Comparison of ENCODE assay signal across 18 cellular contexts in the genomic region with DNA sequence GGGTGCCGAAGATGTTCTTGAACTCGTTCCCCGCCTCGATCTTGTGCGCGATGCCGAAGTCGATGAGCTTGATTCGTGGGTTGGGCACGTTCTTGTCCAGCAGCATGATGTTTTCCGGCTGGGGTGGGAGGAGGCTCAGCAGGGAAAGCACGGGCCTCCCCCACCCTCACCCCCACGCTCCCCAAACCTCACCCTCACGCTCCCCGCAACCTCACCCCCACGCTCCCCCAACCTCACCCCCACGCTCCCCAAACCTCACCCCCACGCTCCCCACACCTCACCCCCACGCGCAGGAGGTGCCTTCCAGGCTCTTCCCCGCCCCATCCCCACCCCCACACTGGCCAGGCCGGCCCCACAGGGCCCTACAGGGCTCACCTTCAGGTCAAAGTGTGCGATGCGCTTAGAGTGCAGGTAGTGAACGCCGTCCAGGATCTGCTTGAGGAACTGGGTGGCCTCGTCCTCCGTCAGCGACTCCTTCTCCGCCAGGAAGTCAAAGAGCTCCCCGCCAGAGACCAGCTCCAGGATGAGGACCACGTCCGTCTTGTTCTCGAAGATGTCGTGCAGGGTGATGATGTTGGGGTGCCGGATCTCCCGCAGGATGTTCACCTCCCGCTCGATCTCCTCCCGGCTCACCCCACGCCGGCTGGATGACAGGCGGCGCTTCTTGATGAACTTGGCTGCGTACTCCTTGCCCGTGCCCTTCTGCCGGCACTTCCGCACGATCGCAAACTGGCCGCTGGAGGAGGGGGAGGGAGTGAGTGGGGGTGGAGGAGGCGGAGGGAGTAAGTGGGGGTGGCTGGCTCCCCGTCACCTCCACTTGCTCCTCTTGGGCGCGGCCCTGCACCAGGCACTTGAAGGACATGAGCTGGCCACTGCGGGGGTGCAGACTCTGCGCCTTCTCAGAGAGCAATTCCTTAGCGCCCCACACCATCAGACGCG. TPM values are rescaled to one million over a fixed set of nuclear protein-coding genes. Genes with fewer than 3 reads are reported as not detected.
DNase-seq lines count a peak whose midpoint lies in the region; ATAC-seq and TF ChIP-seq lines count a peak whose summit lies in the region.
"Had no signal": no experiment of that assay in that cellular context is flagged by ENCODE, and none has a peak within 500 bp of the region (broad histone marks: within the 10 kb centered on the region; RNA-seq: fewer than 3 reads in every experiment).

No MANE protein-coding gene starts in this region.

- H3K36me3 ChIP-seq in right atrium auricular region, result peaks cover 93% of the 10 kb centered on the region
- peaks cover 10 to 98% (median 74%) of the 10 kb centered on the region in 9 donors for H3K36me3 ChIP-seq in heart right ventricle
- H3K36me3 ChIP-seq in esophagus muscularis mucosa, result peaks cover 57 to 92% (median 84%) of the 10 kb centered on the region in 4 donors
- H3K36me3 ChIP-seq in ovary, result no peaks in the 10 kb centered on the region
- H3K36me3 ChIP-seq in transverse colon, result peaks cover 0 to 50% (median 24%) of the 10 kb centered on the region in 4 donors

- TF ChIP-seq POLR2A in esophagus muscularis mucosa (IDR thresholded peaks at IDR 0.05; ENCODE audit: low read depth) (no peak), ovary (IDR thresholded peaks at IDR 0.05) (no peak), transverse colon (IDR thresholded peaks at IDR 0.05) (no peak)

- TF ChIP-seq EP300 in esophagus muscularis mucosa (IDR thresholded peaks at IDR 0.05) (no peak), ovary (IDR thresholded peaks at IDR 0.05) (no peak), transverse colon (IDR thresholded peaks at IDR 0.05; ENCODE audit: low read depth) (no peak)

- 84 to 85% methylated on average over 58 to 60 of the region's 60 CpGs for WGBS in heart right ventricle, 2 donors
- WGBS in esophagus muscularis mucosa, result 85% methylated on average over 30 of the region's 60 CpGs
- WGBS in ovary, 3 donors, result 71 to 76% (median 75%) methylated on average over 60 of the region's 60 CpGs
- 95% methylated on average over 48 of the region's 60 CpGs; no CpG with 5 or more reads in 1 of the 2 donors for WGBS in transverse colon (ENCODE audit: low coverage in 1 of 2), 2 donors

- in situ Hi-C loops in transverse colon (cut with MboI; ENCODE audit: low pct_ligation_motif_present in 1 of 4, low pct_unique_long_range_greater_than_20kb in 1 of 4, low sequenced_read_pairs in 3 of 4), result no loop called here

- H3K27ac ChIP-seq in right atrium auricular region, result peak overlapping the region; percentile 99 to 100
- peak overlapping the region in 5 of 10 donors; percentile 4 to 99 (median 14) for H3K27ac ChIP-seq in heart right ventricle
- H3K27ac ChIP-seq in esophagus muscularis mucosa (replicated peaks in 1 of 4), result peak overlapping the region; percentile 99 to 100 (median 100)
- H3K27ac ChIP-seq in ovary, result no peak overlapping the region
- H3K27ac ChIP-seq in transverse colon, result peak overlapping the region in 3 of 4 donors; percentile 26 to 99 (median 98)
- H3K27ac ChIP-seq: BLaER1 had no signal

- no peak overlapping the region for H3K4me3 ChIP-seq in right atrium auricular region
- no peak overlapping the region for H3K4me3 ChIP-seq in heart right ventricle
- H3K4me3 ChIP-seq in esophagus muscularis mucosa, result no peak overlapping the region
- H3K4me3 ChIP-seq in ovary, result no peak overlapping the region
- no peak overlapping the region for H3K4me3 ChIP-seq in transverse colon
- H3K4me3 ChIP-seq: BLaER1, MG63 had no signal

- H3K27me3 ChIP-seq in right atrium auricular region (no peaks in the 10 kb centered on the region), heart right ventricle (no peaks in the 10 kb centered on the region), esophagus muscularis mucosa (no peaks in the 10 kb centered on the region), ovary (no peaks in the 10 kb centered on the region), transverse colon (no peaks in the 10 kb centered on the region)
- H3K27me3 ChIP-seq: BLaER1, MG63 had no signal

- H3K9me3 ChIP-seq in right atrium auricular region, result no peaks in the 10 kb centered on the region
- H3K9me3 ChIP-seq in heart right ventricle, result no peaks in the 10 kb centered on the region
- H3K9me3 ChIP-seq in esophagus muscularis mucosa, result no peaks in the 10 kb centered on the region
- no peaks in the 10 kb centered on the region for H3K9me3 ChIP-seq in ovary
- no peaks in the 10 kb centered on the region for H3K9me3 ChIP-seq in transverse colon
- H3K9me3 ChIP-seq: BLaER1, MG63 had no signal

- intact Hi-C loops in heart right ventricle (cut with DNase I) (no loop called here), esophagus muscularis mucosa (cut with DNase I) (no loop called here), ovary (cut with DNase I) (no loop called here), transverse colon (cut with DNase I; ENCODE audit: low total_unique reads) (no loop called here)

- no peak for ATAC-seq in heart right ventricle
- ATAC-seq in HG02588 (IDR thresholded peaks at IDR 0.05; ENCODE audit: unreplicated experiment), result no peak
- ATAC-seq in HG02798 (IDR thresholded peaks at IDR 0.05; ENCODE audit: poor library complexity, unreplicated experiment), result no peak
- ATAC-seq: PC-3 had no signal

- DNase-seq in right atrium auricular region (ENCODE audit: low spot score) (no peak), heart right ventricle (no peak), esophagus muscularis mucosa (ENCODE audit: extremely low spot score) (no peak), ovary (peak in 3 of 5 donors; percentile 28 to 44 (median 34)), transverse colon (no peak), glomerular visceral epithelial cell (ENCODE audit: extremely low spot score) (no peak)
- DNase-seq: CD8-positive, alpha-beta memory T cell; Karpas-422; MG63; NCI-H1092; NCI-H146; NCI-H2081; NCI-H748 treated with DMSO at 0.1 percent for 48 hours; PC-3 had no signal

- TF ChIP-seq CTCF in right atrium auricular region (IDR thresholded peaks at IDR 0.05) (no peak), heart right ventricle (IDR thresholded peaks at IDR 0.05) (no peak), esophagus muscularis mucosa (IDR thresholded peaks at IDR 0.05) (no peak), ovary (IDR thresholded peaks at IDR 0.05) (no peak), transverse colon (IDR thresholded peaks at IDR 0.05) (no peak)

- peaks cover 0 to 65% of the 10 kb centered on the region in 2 donors for H3K4me1 ChIP-seq in right atrium auricular region
- peaks cover 29 to 62% (median 42%) of the 10 kb centered on the region in 9 donors for H3K4me1 ChIP-seq in heart right ventricle
- peaks cover 41 to 60% (median 52%) of the 10 kb centered on the region in 4 donors for H3K4me1 ChIP-seq in esophagus muscularis mucosa
- peaks cover 11% of the 10 kb centered on the region for H3K4me1 ChIP-seq in ovary (ENCODE audit: insufficient read depth)
- peaks cover 38 to 44% (median 42%) of the 10 kb centered on the region in 4 donors for H3K4me1 ChIP-seq in transverse colon

RNA-seq across cellular contexts. Expression of gene DAPK3, which starts 6.4 kb away (rescaled TPM):
- total RNA-seq in right atrium auricular region, result 100 to 1,000 TPM in 1 of 2 donors, 10 to 100 TPM in 1; 46.2 to 202 TPM
- total RNA-seq in heart right ventricle, result 100 to 1,000 TPM in 5 of 10 donors, 10 to 100 TPM in 5; 72.5 to 222 (median 99.5) TPM
- polyA plus RNA-seq in heart right ventricle, result 100 to 1,000 TPM; 140 to 214 TPM
- 100 to 1,000 TPM; 140 to 226 (median 212) TPM for total RNA-seq in esophagus muscularis mucosa
- 100 to 1,000 TPM in 1 of 7 donors, 10 to 100 TPM in 6; 46.3 to 101 (median 57.0) TPM for total RNA-seq in ovary
- polyA plus RNA-seq in ovary, result 10 to 100 TPM in 1 of 2 donors, 1 to 10 TPM in 1; 8.3 to 66.5 TPM
- total RNA-seq in transverse colon, result 10 to 100 TPM; 54.6 to 89.0 (median 82.3) TPM

RNA-seq across cellular contexts. Expression of gene EEF2, which starts 20.7 kb away (rescaled TPM):
- total RNA-seq in right atrium auricular region, result 1,000 to 10,000 TPM; 1,205 to 1,737 TPM
- 1,000 to 10,000 TPM; 1,845 to 2,887 (median 2,645) TPM for total RNA-seq in heart right ventricle
- polyA plus RNA-seq in heart right ventricle, result 1,000 to 10,000 TPM in 1 of 2 donors, 100 to 1,000 TPM in 1; 704 to 1,279 TPM
- total RNA-seq in esophagus muscularis mucosa, result 1,000 to 10,000 TPM; 2,280 to 3,286 (median 2,635) TPM
- total RNA-seq in ovary, result 1,000 to 10,000 TPM; 1,491 to 4,634 (median 4,119) TPM
- 1,000 to 10,000 TPM; 2,682 to 3,932 TPM for polyA plus RNA-seq in ovary
- 1,000 to 10,000 TPM; 1,013 to 1,686 (median 1,532) TPM for total RNA-seq in transverse colon

RNA-seq across cellular contexts. Expression of gene NMRK2, which starts 31.7 kb away (rescaled TPM):
- total RNA-seq in right atrium auricular region (1,000 to 10,000 TPM; 1,342 to 2,195 TPM), heart right ventricle (1,000 to 10,000 TPM in 1 of 10 donors, 100 to 1,000 TPM in 9; 241 to 2,570 (median 640) TPM), esophagus muscularis mucosa (1 to 10 TPM in 1 of 4 donors, under 1 TPM in 2, not detected in 1; 0.39 to 2.1 (median 0.69) TPM), ovary (under 1 TPM in 3 of 7 donors, not detected in 4; 0.26 to 0.40 (median 0.40) TPM), transverse colon (under 1 TPM in 1 of 4 donors, not detected in 3; 0.41 TPM)
- polyA plus RNA-seq in heart right ventricle (1,000 to 10,000 TPM; 1,128 to 1,168 TPM), ovary (under 1 TPM in 1 of 2 donors, not detected in 1; 0.93 TPM)
- total RNA-seq: CD8-positive, alpha-beta memory T cell; NCI-H460; PC-3 had no signal
- polyA plus RNA-seq: CD8-positive, alpha-beta memory T cell had no signal

RNA-seq across cellular contexts. Expression of gene PIAS4, which starts 43.0 kb away (rescaled TPM):
- total RNA-seq in right atrium auricular region (10 to 100 TPM; 10.9 to 11.4 TPM), heart right ventricle (10 to 100 TPM; 11.5 to 22.8 (median 14.3) TPM), esophagus muscularis mucosa (10 to 100 TPM; 16.6 to 34.1 (median 24.8) TPM), ovary (10 to 100 TPM; 11.6 to 29.7 (median 23.6) TPM), transverse colon (100 to 1,000 TPM in 1 of 4 donors, 10 to 100 TPM in 3; 15.5 to 110 (median 23.0) TPM)
- polyA plus RNA-seq in heart right ventricle (10 to 100 TPM in 1 of 2 donors, 1 to 10 TPM in 1; 8.5 to 10.5 TPM), ovary (10 to 100 TPM in 1 of 2 donors, 1 to 10 TPM in 1; 5.2 to 18.9 TPM)

Comparison
In these comparisons a context has a peak if more than half of its experiments do, and no peak if none do; other contexts are left out.
1. DNase-seq: peak in ovary (3 of 5); none in right atrium auricular region (single experiment), heart right ventricle (0 of 2), esophagus muscularis mucosa (single experiment), transverse colon (single experiment) and glomerular visceral epithelial cell (single experiment).
2. H3K27ac ChIP-seq: peak in right atrium auricular region (2 of 2), esophagus muscularis mucosa (4 of 4) and transverse colon (3 of 4); none in ovary (0 of 2).
3. RNA of gene NMRK2, which starts 31.7 kb away (total RNA-seq): 1,342 to 2,195 TPM in right atrium auricular region and 241 to 2,570 TPM in heart right ventricle; 0.39 to 2.1 TPM in esophagus muscularis mucosa, 0.41 TPM in transverse colon and 0.26 to 0.40 TPM in ovary; every median in the first group is over 10 times any median in the second.